15 cellular contexts compared by ENCODE assay signal in genomic region chr21:35222021-35222420, GRCh38.
DNase-seq lines count a peak whose midpoint lies in the region; ATAC-seq and TF ChIP-seq lines count a peak whose summit lies in the region.
"Had no signal": no experiment of that assay in that cellular context is flagged by ENCODE, and none has a peak within 500 bp of the region (broad histone marks: within the 10 kb centered on the region; RNA-seq: fewer than 3 reads in every experiment).

No MANE protein-coding gene starts in this region.

- peak overlapping the region in 5 of 7 donors; percentile 2 to 74 (median 44) for H3K4me3 Mint-ChIP-seq in CD8-positive, alpha-beta memory T cell
- H3K4me3 Mint-ChIP-seq in HFFc6 (peak overlapping the region; percentile 2; the same call in 1 of the 2 replicates), activated B cell treated with CpG ODN at 0.5 μM for 24 hours (no peak overlapping the region), memory B cell (no peak overlapping the region), progenitor cell of endocrine pancreas (ENCODE audit: low read depth) (no peak overlapping the region)

- CTCF ChIA-PET in CD8-positive, alpha-beta memory T cell (lab: Charles Lee): no interaction called here
- CTCF ChIA-PET in activated B cell treated with CpG ODN at 0.5 μM for 24 hours (lab: Charles Lee): no interaction called here

- peak overlapping the region; percentile 1 for H3K4me3 ChIP-seq in CD8-positive, alpha-beta memory T cell (ENCODE audit: low read length)
- H3K4me3 ChIP-seq in tibial nerve: no peak overlapping the region
- H3K4me3 ChIP-seq: MG63 had no signal

- H3K9me3 ChIP-seq in CD8-positive, alpha-beta memory T cell (ENCODE audit: low read length): no peaks in the 10 kb centered on the region
- no peaks in the 10 kb centered on the region for H3K9me3 ChIP-seq in tibial nerve
- H3K9me3 ChIP-seq: MG63 had no signal

- H3K27me3 Mint-ChIP-seq in CD8-positive, alpha-beta memory T cell: no peaks in the 10 kb centered on the region
- H3K27me3 Mint-ChIP-seq in HFFc6 (ENCODE audit: insufficient read depth): no peaks in the 10 kb centered on the region; the same call in 1 of the 2 replicates
- H3K27me3 Mint-ChIP-seq in activated B cell treated with CpG ODN at 0.5 μM for 24 hours: no peaks in the 10 kb centered on the region
- no peaks in the 10 kb centered on the region for H3K27me3 Mint-ChIP-seq in memory B cell
- no peaks in the 10 kb centered on the region for H3K27me3 Mint-ChIP-seq in progenitor cell of endocrine pancreas

- peaks cover 27% of the 10 kb centered on the region for H3K4me1 ChIP-seq in CD8-positive, alpha-beta memory T cell (ENCODE audit: insufficient read depth, low read length)
- H3K4me1 ChIP-seq in tibial nerve: peaks cover 0 to 13% (median 4%) of the 10 kb centered on the region in 4 donors
- H3K4me1 ChIP-seq: parathyroid adenoma had no signal

- intact Hi-C loops in activated B cell treated with CpG ODN at 0.5 μM for 24 hours (cut with micrococcal nuclease): loop anchor here (2.0 kb wide), 1 partner anchor 15 kb away; no protein-coding TSS in a partner anchor

- DNase-seq in CD8-positive, alpha-beta memory T cell: peak in 1 of 5 donors; percentile 18
- DNase-seq in HFFc6 (no peak), activated B cell treated with CpG ODN at 0.5 μM for 24 hours (no peak), memory B cell (ENCODE audit: low spot score in 2 of 2) (no peak), tibial nerve (ENCODE audit: low spot score in 2 of 2) (no peak), progenitor cell of endocrine pancreas (ENCODE audit: low spot score, unreplicated experiment) (no peak), AG20443 (ENCODE audit: low spot score) (no peak)
- DNase-seq: effector CD8-positive, alpha-beta T cell; head of caudate nucleus; MG63; NCI-H345; substantia nigra had no signal

- H3K36me3 Mint-ChIP-seq in CD8-positive, alpha-beta memory T cell: no peaks in the 10 kb centered on the region
- H3K36me3 Mint-ChIP-seq in HFFc6 (ENCODE audit: low read depth) (no peaks in the 10 kb centered on the region), activated B cell treated with CpG ODN at 0.5 μM for 24 hours (ENCODE audit: low read depth) (no peaks in the 10 kb centered on the region), memory B cell (no peaks in the 10 kb centered on the region), progenitor cell of endocrine pancreas (ENCODE audit: insufficient read depth) (no peaks in the 10 kb centered on the region)

- no peak for TF ChIP-seq EP300 in tibial nerve (IDR thresholded peaks at IDR 0.05)

- H3K27ac ChIP-seq in CD8-positive, alpha-beta memory T cell (ENCODE audit: low read depth, low read length): no peak overlapping the region
- H3K27ac ChIP-seq in tibial nerve: peak overlapping the region in 1 of 4 donors; percentile 40
- H3K27ac ChIP-seq: parathyroid adenoma had no signal

- H3K27me3 ChIP-seq in CD8-positive, alpha-beta memory T cell (ENCODE audit: insufficient read depth, low read length, poor library complexity, severe bottlenecking): no peaks in the 10 kb centered on the region
- H3K27me3 ChIP-seq in tibial nerve: no peaks in the 10 kb centered on the region
- H3K27me3 ChIP-seq: MG63 had no signal

- POLR2A ChIA-PET in CD8-positive, alpha-beta memory T cell (lab: Charles Lee): interaction anchor here (0.6 kb wide), 1 partner anchor 42 kb away, joined by 4 read pairs; no protein-coding TSS in a partner anchor
- POLR2A ChIA-PET in activated B cell treated with CpG ODN at 0.5 μM for 24 hours (lab: Charles Lee): interaction anchor here (2.9 kb wide), 1 partner anchor 333 kb away, joined by 10 read pairs; no protein-coding TSS in a partner anchor

- WGBS in tibial nerve, 2 donors: 76 to 80% methylated on average over 3 of the region's 3 CpGs

- H3K4me1 Mint-ChIP-seq in CD8-positive, alpha-beta memory T cell: peaks cover 26 to 54% (median 44%) of the 10 kb centered on the region in 3 donors
- H3K4me1 Mint-ChIP-seq in HFFc6 (ENCODE audit: low read depth) (peaks cover 85% of the 10 kb centered on the region), activated B cell treated with CpG ODN at 0.5 μM for 24 hours (peaks cover 34% of the 10 kb centered on the region), memory B cell (peaks cover 17% of the 10 kb centered on the region), progenitor cell of endocrine pancreas (ENCODE audit: low read depth) (peaks cover 13% of the 10 kb centered on the region)

- peak overlapping the region in 5 of 8 donors; percentile 0 to 69 (median 50) for H3K27ac Mint-ChIP-seq in CD8-positive, alpha-beta memory T cell
- H3K27ac Mint-ChIP-seq in HFFc6 (peak overlapping the region; percentile 60), activated B cell treated with CpG ODN at 0.5 μM for 24 hours (peak overlapping the region; percentile 67), memory B cell (peak overlapping the region; percentile 79), progenitor cell of endocrine pancreas (no peak overlapping the region)

- no peaks in the 10 kb centered on the region for H3K36me3 ChIP-seq in CD8-positive, alpha-beta memory T cell (ENCODE audit: insufficient read depth, low read length)
- no peaks in the 10 kb centered on the region for H3K36me3 ChIP-seq in tibial nerve
- H3K36me3 ChIP-seq: MG63 had no signal

- no peak for ATAC-seq in activated B cell treated with CpG ODN at 0.5 μM for 24 hours (ENCODE audit: low read depth)
- no peak for ATAC-seq in memory B cell (ENCODE audit: low read depth)
- no peak for ATAC-seq in activated CD4-positive, CD25-positive, alpha-beta regulatory T cell treated with anti-CD3 and anti-CD28 coated beads, Interleukin-2, amount 50 U/mL, for 24 hours
- ATAC-seq: Right ventricle myocardium inferior had no signal

- no peaks in the 10 kb centered on the region for H3K9me3 Mint-ChIP-seq in CD8-positive, alpha-beta memory T cell
- H3K9me3 Mint-ChIP-seq in HFFc6 (no peaks in the 10 kb centered on the region), activated B cell treated with CpG ODN at 0.5 μM for 24 hours (no peaks in the 10 kb centered on the region), memory B cell (no peaks in the 10 kb centered on the region), progenitor cell of endocrine pancreas (ENCODE audit: low read depth) (no peaks in the 10 kb centered on the region)

- TF ChIP-seq CTCF in HFFc6 (IDR thresholded peaks at IDR 0.05) (no peak), activated B cell treated with CpG ODN at 0.5 μM for 24 hours (IDR thresholded peaks at IDR 0.05) (no peak), tibial nerve (IDR thresholded peaks at IDR 0.05) (no peak), progenitor cell of endocrine pancreas (IDR thresholded peaks at IDR 0.05; ENCODE audit: unreplicated experiment) (no peak)

- TF ChIP-seq POLR2A in tibial nerve (IDR thresholded peaks at IDR 0.05): no peak

Comparison
In these comparisons a context has a peak if more than half of its experiments do, and no peak if none do; other contexts are left out.
1. H3K4me3 Mint-ChIP-seq: peak in CD8-positive, alpha-beta memory T cell (5 of 7) and HFFc6 (single experiment); none in activated B cell treated with CpG ODN at 0.5 μM for 24 hours (single experiment), memory B cell (single experiment) and progenitor cell of endocrine pancreas (single experiment).